ENCODE assay signal across 31 cellular contexts in genomic region chr2:167790781-167791450, GRCh38.
"Had no signal": no experiment of that assay in that cellular context is flagged by ENCODE, and none has a peak within 500 bp of the region (broad histone marks: within the 10 kb centered on the region; RNA-seq: fewer than 3 reads in every experiment).

No MANE protein-coding gene starts in this region.

- ATAC-seq: natural killer cell; psoas muscle; right cardiac atrium; sciatic nerve; stimulated activated memory B cell treated with anti-CD40 and anti-IgM and Interleukin-4, amounts not matched to agents 10 μg/mL and 1 μg/mL and 100 μg/mL, for 72 hours; stimulated activated naive CD8-positive, alpha-beta T cell treated with anti-CD3 and anti-CD28 coated beads, Interleukin-15, amount 100 ng/mL, for 72 hours; stimulated activated naive CD8-positive, alpha-beta T cell treated with anti-CD3 and anti-CD28 coated beads, Interleukin-15, Interleukin-2, amounts not matched to agents 100 U/mL and 50 U/mL, for 24 hours had no signal

- H3K4me1 Mint-ChIP-seq: natural killer cell; stimulated activated memory B cell treated with anti-CD40 and anti-IgM and Interleukin-4, amounts not matched to agents 10 μg/mL and 1 μg/mL and 100 μg/mL, for 72 hours; stimulated activated naive CD8-positive, alpha-beta T cell treated with anti-CD3 and anti-CD28 coated beads, Interleukin-15, amount 100 ng/mL, for 72 hours had no signal

- DNase-seq: natural killer cell; occipital lobe; ovary; posterior cingulate gyrus; psoas muscle; right cardiac atrium; spleen; stimulated activated CD4-positive, alpha-beta T cell treated with anti-CD3 and anti-CD28 coated beads, Interleukin-12 subunit alpha, Interleukin-12 subunit beta, amount 100 ng/mL, for 4 hours; stimulated activated CD4-positive, alpha-beta T cell treated with anti-CD3 and anti-CD28 coated beads, Interleukin-1b, Interleukin-23, amount 100 ng/mL, for 48 hours; stimulated activated CD4-positive, alpha-beta T cell treated with anti-CD3 and anti-CD28 coated beads, Interleukin-4, amount 100 ng/mL, for 1 hour; stimulated activated CD4-positive, alpha-beta T cell treated with anti-CD3 and anti-CD28 coated beads, Interleukin-4, amount 100 ng/mL, for 4 hours; stimulated activated CD8-positive, alpha-beta memory T cell treated with anti-CD3 and anti-CD28 coated beads, Interleukin-4, amount 100 ng/mL, for 48 hours; stimulated activated naive CD4-positive, alpha-beta T cell; stimulated activated naive CD8-positive, alpha-beta T cell treated with anti-CD3 and anti-CD28 coated beads, Interleukin-15, amount 100 ng/mL, for 72 hours; stimulated activated naive CD8-positive, alpha-beta T cell treated with anti-CD3 and anti-CD28 coated beads, Interleukin-15, Interleukin-2, amounts not matched to agents 100 U/mL and 50 U/mL, for 24 hours; substantia nigra; testis; tibial artery; trophoblast cell; upper lobe of left lung had no signal

- H2AFZ ChIP-seq: neural progenitor cell, parathyroid adenoma had no signal

- H3K27me3 Mint-ChIP-seq: progenitor cell of endocrine pancreas; stimulated activated memory B cell treated with anti-CD40 and anti-IgM and Interleukin-4, amounts not matched to agents 10 μg/mL and 1 μg/mL and 100 μg/mL, for 72 hours had no signal

- H3K9me3 ChIP-seq: ovary, psoas muscle, spleen, suprapubic skin, testis, tibial artery, upper lobe of left lung, vagina had no signal

- H3K4me2 ChIP-seq: neural progenitor cell, smooth muscle cell had no signal

- FAIRE-seq: urothelium cell line had no signal

- H3K9me3 Mint-ChIP-seq: natural killer cell, nephron had no signal

- H3K27ac ChIP-seq: neural progenitor cell, ovary, parathyroid adenoma, psoas muscle, skin epidermis, spleen, suprapubic skin, testis, tibial artery, upper lobe of left lung, vagina had no signal

- H3K27me3 ChIP-seq: neural progenitor cell, ovary, spleen, suprapubic skin, testis, tibial artery, upper lobe of left lung, vagina had no signal

- H3K79me2 ChIP-seq: parathyroid adenoma had no signal

- H3K4me1 ChIP-seq: parathyroid adenoma, psoas muscle, spleen, suprapubic skin, tibial artery, upper lobe of left lung, vagina had no signal

- H3K4me3 ChIP-seq: neural progenitor cell, ovary, psoas muscle, skin epidermis, smooth muscle cell, spleen, suprapubic skin, testis, tibial artery, upper lobe of left lung, vagina had no signal

- H3K9ac ChIP-seq: neural progenitor cell, parathyroid adenoma had no signal

- H3K4me3 Mint-ChIP-seq: natural killer cell; nephron; neural progenitor cell; stimulated activated memory B cell treated with anti-CD40 and anti-IgM and Interleukin-4, amounts not matched to agents 10 μg/mL and 1 μg/mL and 100 μg/mL, for 72 hours; stimulated activated naive CD8-positive, alpha-beta T cell treated with anti-CD3 and anti-CD28 coated beads, Interleukin-15, amount 100 ng/mL, for 72 hours had no signal

- H3K36me3 ChIP-seq: neural progenitor cell, ovary, spleen, suprapubic skin, tibial artery, upper lobe of left lung, vagina had no signal

- H3K27ac Mint-ChIP-seq: natural killer cell; nephron; neural progenitor cell; stimulated activated memory B cell treated with anti-CD40 and anti-IgM and Interleukin-4, amounts not matched to agents 10 μg/mL and 1 μg/mL and 100 μg/mL, for 72 hours; stimulated activated naive CD8-positive, alpha-beta T cell treated with anti-CD3 and anti-CD28 coated beads, Interleukin-15, amount 100 ng/mL, for 72 hours had no signal

- H3K36me3 Mint-ChIP-seq: natural killer cell; stimulated activated memory B cell treated with anti-CD40 and anti-IgM and Interleukin-4, amounts not matched to agents 10 μg/mL and 1 μg/mL and 100 μg/mL, for 72 hours had no signal
